In genomic region chr9:36637491-36638270, GRCh38 we compare ENCODE assay signal across 14 cellular contexts.
DNase-seq lines count a peak whose midpoint lies in the region; ATAC-seq and TF ChIP-seq lines count a peak whose summit lies in the region.
"Had no signal": no experiment of that assay in that cellular context is flagged by ENCODE, and none has a peak within 500 bp of the region (broad histone marks: within the 10 kb centered on the region; RNA-seq: fewer than 3 reads in every experiment).

No MANE protein-coding gene starts in this region.

- DNase-seq in NAMALWA (ENCODE audit: low spot score) (peak; percentile 21), brain microvascular endothelial cell (peak; percentile 1), memory B cell (ENCODE audit: low spot score in 2 of 2) (no peak), omental fat pad (ENCODE audit: low spot score) (no peak)
- DNase-seq in activated CD8-positive, alpha-beta memory T cell treated with anti-CD3 and anti-CD28 coated beads, Interleukin-2, amount 50 U/mL, for 4 hours = no peak
- DNase-seq: activated gamma-delta T cell treated with Interleukin-2 at 50 U/mL for 16 hours; naive thymus-derived CD4-positive, alpha-beta T cell; NCI-H446; PC-9 had no signal

- H3K4me3 Mint-ChIP-seq in memory B cell = no peak overlapping the region
- H3K4me3 Mint-ChIP-seq: CD14-positive monocyte; naive thymus-derived CD4-positive, alpha-beta T cell had no signal

- peaks cover 6% of the 10 kb centered on the region for H3K4me1 Mint-ChIP-seq in memory B cell
- H3K4me1 Mint-ChIP-seq: CD14-positive monocyte had no signal

- no peaks in the 10 kb centered on the region for H3K36me3 ChIP-seq in brain microvascular endothelial cell (replicated peaks)
- H3K36me3 ChIP-seq: tibial nerve had no signal

- no peak overlapping the region for H3K27ac Mint-ChIP-seq in memory B cell

- no peak overlapping the region for H3K4me3 ChIP-seq in brain microvascular endothelial cell (ENCODE audit: low read depth, low read length)
- H3K4me3 ChIP-seq: PC-9, tibial nerve had no signal

- no peaks in the 10 kb centered on the region for H3K36me3 Mint-ChIP-seq in memory B cell

- H3K27me3 ChIP-seq in brain microvascular endothelial cell (replicated peaks) = no peaks in the 10 kb centered on the region
- H3K27me3 ChIP-seq: tibial nerve had no signal

- no peak overlapping the region for H3K27ac ChIP-seq in brain microvascular endothelial cell
- H3K27ac ChIP-seq: PC-9, tibial nerve, VCaP had no signal

- H3K27me3 Mint-ChIP-seq in memory B cell = no peaks in the 10 kb centered on the region
- H3K27me3 Mint-ChIP-seq: naive thymus-derived CD4-positive, alpha-beta T cell had no signal

- TF ChIP-seq CTCF in GM12873 (IDR thresholded peaks at IDR 0.05; ENCODE audit: insufficient read depth, low read depth, low read length, missing control alignments) (peak; percentile 42), brain microvascular endothelial cell (IDR thresholded peaks at IDR 0.05; ENCODE audit: low read depth, low read length, missing control alignments) (peak; percentile 38), omental fat pad (IDR thresholded peaks at IDR 0.05) (no peak)

- ATAC-seq in memory B cell (ENCODE audit: low read depth) = peak; percentile 41
- no peak for ATAC-seq in GM21529 (IDR thresholded peaks at IDR 0.05; ENCODE audit: unreplicated experiment)
- no peak for ATAC-seq in omental fat pad (ENCODE audit: low FRiP score)
- ATAC-seq: naive thymus-derived CD4-positive, alpha-beta T cell had no signal

- H3K9me3 Mint-ChIP-seq in memory B cell = no peaks in the 10 kb centered on the region
- H3K9me3 Mint-ChIP-seq: CD14-positive monocyte; naive thymus-derived CD4-positive, alpha-beta T cell had no signal

- in situ Hi-C loops in brain microvascular endothelial cell (cut with HindIII; ENCODE audit: low pct_ligation_motif_present, low sequenced_read_pairs) = no loop called here

Comparison
In these comparisons a context has a peak if more than half of its experiments do, and no peak if none do; other contexts are left out.
1. CTCF ChIP-seq: peak in GM12873 (single experiment) and brain microvascular endothelial cell (single experiment); none in omental fat pad (0 of 3).
2. DNase-seq: peak in NAMALWA (single experiment) and brain microvascular endothelial cell (single experiment); none in memory B cell (0 of 2), activated CD8-positive, alpha-beta memory T cell treated with anti-CD3 and anti-CD28 coated beads, Interleukin-2, amount 50 U/mL, for 4 hours (single experiment) and omental fat pad (single experiment).